29 cellular contexts compared by ENCODE assay signal in the genomic region with DNA sequence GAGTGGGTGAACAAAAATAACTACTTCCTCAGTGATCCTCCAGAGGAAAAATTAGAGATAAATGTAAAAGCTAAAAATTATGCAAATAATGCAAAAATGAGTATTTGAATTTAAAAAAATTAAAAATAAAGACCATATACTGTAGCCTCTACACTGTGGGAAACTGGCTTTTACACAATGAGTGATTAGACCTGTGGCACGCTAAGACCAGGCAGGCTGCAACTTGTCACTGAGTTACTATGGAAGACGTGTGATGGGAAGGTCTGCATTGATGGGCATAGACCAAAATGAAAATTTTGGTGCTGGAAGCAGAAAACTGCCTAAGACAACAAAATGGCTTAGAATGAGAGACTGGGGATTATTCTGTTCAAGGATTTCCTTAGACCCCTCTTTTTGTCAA. TPM values are rescaled to one million over a fixed set of nuclear protein-coding genes. Genes with fewer than 3 reads are reported as not detected.
"Had no signal": no experiment of that assay in that cellular context is flagged by ENCODE, and none has a peak within 500 bp of the region (broad histone marks: within the 10 kb centered on the region; RNA-seq: fewer than 3 reads in every experiment).

No MANE protein-coding gene starts in this region.

- FAIRE-seq: small intestine, urothelium cell line had no signal

- H3K36me3 Mint-ChIP-seq: neural progenitor cell; stimulated activated naive B cell treated with anti-CD40 and anti-IgM and Interleukin-4, amounts not matched to agents 10 μg/mL and 1 μg/mL and 100 μg/mL, for 72 hours had no signal

- H3K9me3 Mint-ChIP-seq: nephron; neural progenitor cell; stimulated activated naive CD8-positive, alpha-beta T cell treated with anti-CD3 and anti-CD28 coated beads, Interleukin-15, Interleukin-2, amounts not matched to agents 100 ng/mL and 50 ng/mL, for 24 hours had no signal

- DNase-seq: occipital lobe; ovary; posterior cingulate gyrus; psoas muscle; right cardiac atrium; right lobe of liver; sigmoid colon; small intestine; stimulated activated CD4-positive, alpha-beta T cell treated with anti-CD3 and anti-CD28 coated beads, Interleukin-15, amount 100 ng/mL, for 24 hours; stimulated activated CD4-positive, alpha-beta T cell treated with anti-CD3 and anti-CD28 coated beads, Interleukin-2, amount 100 ng/mL, for 24 hours; stimulated activated CD4-positive, alpha-beta T cell treated with anti-CD3 and anti-CD28 coated beads, Interleukin-2, amount 100 ng/mL, for 48 hours; stimulated activated CD4-positive, alpha-beta T cell treated with anti-CD3 and anti-CD28 coated beads, Interleukin-4, amount 100 ng/mL, for 24 hours; stimulated activated naive B cell treated with anti-CD40 and anti-IgM and Interleukin-4, amounts not matched to agents 10 μg/mL and 1 μg/mL and 100 μg/mL, for 72 hours; stimulated activated naive CD4-positive, alpha-beta T cell treated with Interleukin-2 at 50 U/mL for 16 hours; stomach; thyroid gland; trophoblast cell; upper lobe of left lung had no signal

- H3K27ac ChIP-seq: neural progenitor cell, ovary, parathyroid adenoma, psoas muscle, right lobe of liver, sigmoid colon, stomach, thoracic aorta, thyroid gland, tibial nerve, upper lobe of left lung, vagina had no signal

- H3K36me3 ChIP-seq: neural progenitor cell, ovary, right lobe of liver, sigmoid colon, stomach, thoracic aorta, thyroid gland, tibial nerve, upper lobe of left lung, vagina had no signal

- H3K4me1 ChIP-seq: neural progenitor cell, parathyroid adenoma, psoas muscle, tibial nerve, upper lobe of left lung had no signal

- H3K4me1 Mint-ChIP-seq: nephron; stimulated activated effector memory CD8-positive, alpha-beta T cell treated with anti-CD3 and anti-CD28 coated beads, Interleukin-12 subunit alpha, Interleukin-12 subunit beta, amount 100 ng/mL, for 72 hours; stimulated activated naive B cell treated with anti-CD40 and anti-IgM and Interleukin-4, amounts not matched to agents 10 μg/mL and 1 μg/mL and 100 μg/mL, for 72 hours had no signal

- H3K27ac Mint-ChIP-seq: nephron; neural progenitor cell; progenitor cell of endocrine pancreas; stimulated activated effector memory CD8-positive, alpha-beta T cell treated with anti-CD3 and anti-CD28 coated beads, Interleukin-12 subunit alpha, Interleukin-12 subunit beta, amount 100 ng/mL, for 72 hours; stimulated activated naive B cell treated with anti-CD40 and anti-IgM and Interleukin-4, amounts not matched to agents 10 μg/mL and 1 μg/mL and 100 μg/mL, for 72 hours; stimulated activated naive CD8-positive, alpha-beta T cell treated with anti-CD3 and anti-CD28 coated beads, Interleukin-15, Interleukin-2, amounts not matched to agents 100 ng/mL and 50 ng/mL, for 24 hours had no signal

- H3K4me3 Mint-ChIP-seq: nephron; neural progenitor cell; stimulated activated effector memory CD8-positive, alpha-beta T cell treated with anti-CD3 and anti-CD28 coated beads, Interleukin-12 subunit alpha, Interleukin-12 subunit beta, amount 100 ng/mL, for 72 hours; stimulated activated naive B cell treated with anti-CD40 and anti-IgM and Interleukin-4, amounts not matched to agents 10 μg/mL and 1 μg/mL and 100 μg/mL, for 72 hours; stimulated activated naive CD8-positive, alpha-beta T cell treated with anti-CD3 and anti-CD28 coated beads, Interleukin-15, Interleukin-2, amounts not matched to agents 100 ng/mL and 50 ng/mL, for 24 hours had no signal

- H3K27me3 Mint-ChIP-seq: progenitor cell of endocrine pancreas; stimulated activated naive B cell treated with anti-CD40 and anti-IgM and Interleukin-4, amounts not matched to agents 10 μg/mL and 1 μg/mL and 100 μg/mL, for 72 hours; stimulated activated naive CD8-positive, alpha-beta T cell treated with anti-CD3 and anti-CD28 coated beads, Interleukin-15, Interleukin-2, amounts not matched to agents 100 ng/mL and 50 ng/mL, for 24 hours had no signal

- H3K4me3 ChIP-seq: neural progenitor cell, ovary, psoas muscle, right lobe of liver, sigmoid colon, stomach, thoracic aorta, thyroid gland, tibial nerve, upper lobe of left lung, vagina had no signal

- H3K27me3 ChIP-seq: neural progenitor cell, ovary, right lobe of liver, sigmoid colon, stomach, thyroid gland, tibial nerve, upper lobe of left lung, vagina had no signal

- ATAC-seq: psoas muscle; right cardiac atrium; right lobe of liver; stimulated activated effector memory CD8-positive, alpha-beta T cell treated with anti-CD3 and anti-CD28 coated beads, Interleukin-12 subunit alpha, Interleukin-12 subunit beta, amount 100 ng/mL, for 72 hours; stimulated activated naive B cell treated with anti-CD40 and anti-IgM and Interleukin-4, amounts not matched to agents 10 μg/mL and 1 μg/mL and 100 μg/mL, for 72 hours had no signal

- H3K9me3 ChIP-seq: ovary, psoas muscle, right lobe of liver, sigmoid colon, stomach, thoracic aorta, thyroid gland, tibial nerve, upper lobe of left lung, vagina had no signal

RNA-seq across cellular contexts. Expression of a gene that starts 30.2 kb away (rescaled TPM):
- polyA plus RNA-seq: neural cell had no signal
